8 cellular contexts compared by ENCODE assay signal in the genomic region with DNA sequence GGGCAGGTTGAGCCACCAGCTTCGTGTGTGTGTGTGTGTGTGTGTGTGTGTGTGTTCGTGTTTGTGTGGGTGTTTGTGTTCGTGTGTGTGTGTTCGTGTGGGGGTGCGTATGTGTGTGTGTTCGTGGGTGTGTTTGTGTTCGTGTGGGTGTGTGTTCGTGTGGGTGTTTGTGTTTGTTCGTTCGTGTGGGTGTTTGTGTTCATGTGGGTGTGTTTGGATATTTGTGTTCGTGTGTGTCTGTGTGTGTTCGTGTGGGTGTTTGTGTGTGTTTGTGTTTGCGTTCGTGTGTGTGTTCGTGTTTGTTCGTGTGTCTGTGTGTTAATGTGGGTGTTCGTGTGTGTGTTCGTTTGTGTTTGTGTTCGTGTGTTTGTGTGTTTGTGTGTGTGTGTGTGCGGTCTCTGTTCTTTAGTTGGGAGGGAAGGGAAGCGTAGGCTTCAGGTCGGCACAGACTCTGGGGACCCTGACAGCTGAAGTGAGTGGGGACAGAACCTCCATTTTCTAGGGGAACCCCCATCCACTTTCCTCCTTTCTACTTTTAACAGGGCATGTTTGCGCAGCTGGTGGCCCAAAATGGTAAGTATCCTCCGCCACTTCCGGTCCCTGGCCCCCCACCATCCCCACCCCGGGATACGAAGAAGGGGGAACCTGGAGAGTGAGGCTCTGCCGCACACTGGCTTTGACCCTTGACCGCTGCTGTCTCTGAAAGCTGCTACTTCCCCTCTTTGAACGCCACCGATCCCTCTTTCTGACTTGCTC. TPM values are rescaled to one million over a fixed set of nuclear protein-coding genes. Genes with fewer than 3 reads are reported as not detected.
DNase-seq lines count a peak whose midpoint lies in the region; ATAC-seq and TF ChIP-seq lines count a peak whose summit lies in the region.

No MANE protein-coding gene starts in this region.

- peaks cover 46% of the 10 kb centered on the region for H3K4me1 Mint-ChIP-seq in activated T-cell treated with anti-CD3 and anti-CD28 coated beads, Interleukin-2, amount 50 U/mL, for 4 hours (ENCODE audit: low read depth)

- H3K9me3 Mint-ChIP-seq in activated T-cell treated with anti-CD3 and anti-CD28 coated beads, Interleukin-2, amount 50 U/mL, for 4 hours = peaks cover 6% of the 10 kb centered on the region

- DNase-seq in activated T-cell treated with anti-CD3 and anti-CD28 coated beads, Interleukin-2, amount 50 U/mL, for 4 hours = no peak
- DNase-seq in activated T-cell treated with anti-CD3 and anti-CD28 coated beads, Interleukin-2, amount 50 U/mL, for 1 hour = no peak
- DNase-seq in SK-N-MC (ENCODE audit: low read depth, low spot score) (no peak), fibroblast of the aortic adventitia (ENCODE audit: low read depth) (no peak), thoracic aorta (ENCODE audit: low spot score) (no peak), NCI-H446 treated with DMSO at 0.1 percent for 48 hours (lab: John Stamatoyannopoulos, UW) (no peak), NCI-H2227 (lab: John Stamatoyannopoulos, UW; ENCODE audit: unreplicated experiment) (no peak)

- H3K27ac ChIP-seq in SK-N-MC (no peak overlapping the region), thoracic aorta (no peak overlapping the region)

- H3K9ac ChIP-seq in SK-N-MC (ENCODE audit: insufficient read length) = peak overlapping the region; percentile 86

- H3K9me3 ChIP-seq in SK-N-MC (ENCODE audit: low read depth, low read length) (no peaks in the 10 kb centered on the region), thoracic aorta (no peaks in the 10 kb centered on the region)

- no peaks in the 10 kb centered on the region for H3K27me3 ChIP-seq in thoracic aorta (replicated peaks; ENCODE audit: insufficient read depth)

- no peaks in the 10 kb centered on the region for H3K36me3 Mint-ChIP-seq in activated T-cell treated with anti-CD3 and anti-CD28 coated beads, Interleukin-2, amount 50 U/mL, for 4 hours (ENCODE audit: insufficient read depth)

- H3K4me1 ChIP-seq in thoracic aorta (ENCODE audit: control insufficient read depth in 1 of 2, low read depth in 2 of 2) = peaks cover 0 to 17% of the 10 kb centered on the region in 2 donors

- no peak for TF ChIP-seq CTCF in fibroblast of the aortic adventitia (IDR thresholded peaks at IDR 0.05; ENCODE audit: insufficient read depth, low read length)
- TF ChIP-seq CTCF in thoracic aorta (IDR thresholded peaks at IDR 0.05) = no peak

- H3K4me3 Mint-ChIP-seq in activated T-cell treated with anti-CD3 and anti-CD28 coated beads, Interleukin-2, amount 50 U/mL, for 4 hours = peak overlapping the region; percentile 84

- ATAC-seq in activated T-cell treated with anti-CD3 and anti-CD28 coated beads, Interleukin-2, amount 50 U/mL, for 4 hours = no peak
- ATAC-seq in thoracic aorta (ENCODE audit: insufficient number of reproducible peaks, low FRiP score, low read depth) = no peak
- ATAC-seq in HG03442 (IDR thresholded peaks at IDR 0.05; ENCODE audit: unreplicated experiment) = no peak

- H3K36me3 ChIP-seq in SK-N-MC (ENCODE audit: insufficient read depth, low read length) (peaks cover 16% of the 10 kb centered on the region), thoracic aorta (no peaks in the 10 kb centered on the region)

- H3K27me3 Mint-ChIP-seq in activated T-cell treated with anti-CD3 and anti-CD28 coated beads, Interleukin-2, amount 50 U/mL, for 4 hours (ENCODE audit: low read depth) = peaks cover 28% of the 10 kb centered on the region

- H3K4me3 ChIP-seq in SK-N-MC (peak overlapping the region; percentile 92), fibroblast of the aortic adventitia (ENCODE audit: low read depth, low read length) (peak overlapping the region; percentile 96), thoracic aorta (peak overlapping the region; percentile 4)

RNA-seq across cellular contexts. Expression of gene TNFSF9, which starts 1.6 kb away (rescaled TPM):
- 1 to 10 TPM; 3.5 to 7.4 (median 3.8) TPM for total RNA-seq in activated T-cell treated with anti-CD3 and anti-CD28 coated beads, Interleukin-2, amount 50 U/mL, for 4 hours
- total RNA-seq in fibroblast of the aortic adventitia (ENCODE audit: low replicate concordance) (1.7 and 2.6 TPM in 2 replicates), thoracic aorta (1 to 10 TPM in 1 of 2 donors, under 1 TPM in 1; 0.27 to 1.8 TPM)

RNA-seq across cellular contexts. Expression of gene TUBB4A, which starts 30.3 kb away (rescaled TPM):
- total RNA-seq in activated T-cell treated with anti-CD3 and anti-CD28 coated beads, Interleukin-2, amount 50 U/mL, for 4 hours = 1 to 10 TPM; 4.8 to 9.2 (median 7.8) TPM
- 0.41 TPM in 1 of 2 replicates, not detected in the other for total RNA-seq in fibroblast of the aortic adventitia (ENCODE audit: low replicate concordance)
- total RNA-seq in thoracic aorta = not detected

RNA-seq across cellular contexts. Expression of gene DENND1C, which starts 50.8 kb away (rescaled TPM):
- 10 to 100 TPM; 50.9 to 59.1 (median 55.8) TPM for total RNA-seq in activated T-cell treated with anti-CD3 and anti-CD28 coated beads, Interleukin-2, amount 50 U/mL, for 4 hours
- total RNA-seq in fibroblast of the aortic adventitia (ENCODE audit: low replicate concordance) = not detected in 2 replicates
- total RNA-seq in thoracic aorta = 1 to 10 TPM; 2.7 to 3.9 TPM

RNA-seq across cellular contexts. Expression of gene CD70, which starts 58.5 kb away (rescaled TPM):
- total RNA-seq in activated T-cell treated with anti-CD3 and anti-CD28 coated beads, Interleukin-2, amount 50 U/mL, for 4 hours = 10 to 100 TPM in 1 of 3 donors, 1 to 10 TPM in 2; 4.6 to 13.6 (median 6.6) TPM
- total RNA-seq in fibroblast of the aortic adventitia (ENCODE audit: low replicate concordance) = 0.09 TPM in 1 of 2 replicates, not detected in the other
- not detected for total RNA-seq in thoracic aorta

Comparison
In these comparisons a context has a peak if more than half of its experiments do, and no peak if none do; other contexts are left out.
1. H3K4me3 ChIP-seq: peak in every context shown above with its lines; median percentile 96 in fibroblast of the aortic adventitia; 92 in SK-N-MC; 4 in thoracic aorta.
2. RNA of gene DENND1C, which starts 50.8 kb away (total RNA-seq): 50.9 to 59.1 TPM in activated T-cell treated with anti-CD3 and anti-CD28 coated beads, Interleukin-2, amount 50 U/mL, for 4 hours; 2.7 to 3.9 TPM in thoracic aorta and not detected in fibroblast of the aortic adventitia; every median in the first group is over 10 times any median in the second.